In the genomic region with DNA sequence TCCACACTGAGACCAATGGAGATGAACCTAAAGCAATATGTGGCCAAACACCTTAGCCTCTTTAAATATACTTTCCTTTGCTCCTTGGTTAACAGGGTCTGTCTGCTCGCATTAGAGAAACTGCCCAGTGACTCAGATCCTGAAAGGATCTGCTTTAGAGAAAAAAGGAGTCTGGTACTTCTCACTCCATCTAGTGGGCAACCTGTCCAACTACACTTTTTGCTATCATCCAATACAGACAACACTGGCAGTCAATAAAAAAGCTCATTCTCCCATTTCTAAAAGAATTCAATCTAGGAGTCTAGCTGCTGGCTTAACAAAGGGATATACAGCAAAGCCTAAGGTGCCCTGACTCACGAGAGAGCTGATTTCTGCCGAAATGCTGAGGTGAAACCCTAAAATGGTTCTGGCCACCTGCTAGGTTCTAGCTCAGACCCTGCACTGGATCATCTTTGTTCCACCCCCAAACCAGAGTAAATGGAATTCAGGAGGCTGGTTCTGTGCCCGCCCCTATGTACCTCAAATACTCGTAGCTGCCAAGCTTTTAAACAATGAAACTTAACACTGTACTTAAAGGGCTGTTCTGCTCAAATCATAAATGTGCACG, we compare ENCODE assay signal across 9 cellular contexts. TPM values are rescaled to one million over a fixed set of nuclear protein-coding genes. Genes with fewer than 3 reads are reported as not detected.
A peak's percentile ranks its signal among the peaks of the same experiment; 100 is the strongest.
DNase-seq lines count a peak whose midpoint lies in the region; ATAC-seq and TF ChIP-seq lines count a peak whose summit lies in the region.
"Had no signal": no experiment of that assay in that cellular context is flagged by ENCODE, and none has a peak within 500 bp of the region (broad histone marks: within the 10 kb centered on the region; RNA-seq: fewer than 3 reads in every experiment).

No MANE protein-coding gene starts in this region.

- H3K4me1 ChIP-seq in adrenal gland (replicated peaks in 1 of 2) (peaks cover 3 to 7% of the 10 kb centered on the region in 2 donors), gastrocnemius medialis (peaks cover 5 to 23% of the 10 kb centered on the region in 2 donors)

- no peak overlapping the region for H3K27ac ChIP-seq in CD4-positive, alpha-beta T cell (ENCODE audit: low read depth, low read length)
- H3K27ac ChIP-seq in adrenal gland (no peak overlapping the region), gastrocnemius medialis (peak overlapping the region in 1 of 4 donors; percentile 16)

- WGBS in adrenal gland, 4 donors = 27 to 35% (median 29%) methylated on average over 6 of the region's 6 CpGs

- peaks cover 32% of the 10 kb centered on the region for H3K36me3 Mint-ChIP-seq in CD4-positive, alpha-beta T cell (ENCODE audit: low read depth)

- H3K4me3 Mint-ChIP-seq in CD4-positive, alpha-beta T cell = peak overlapping the region; percentile 55
- H3K4me3 Mint-ChIP-seq: T-helper 1 cell treated with Interleukin-12 subunit alpha and Interleukin-12 subunit beta and Interleukin-4 antibody, amounts not matched to agents 30 μg/mL and 1 μg/mL, for 36 hours had no signal

- DNase-seq in CD4-positive, alpha-beta T cell = no peak
- peak; percentile 25 for DNase-seq in NCI-H345 (lab: John Stamatoyannopoulos, UW)
- peak in 4 of 7 donors; percentile 29 to 51 (median 40) for DNase-seq in adrenal gland
- DNase-seq in left ventricle myocardium superior = no peak
- no peak for DNase-seq in gastrocnemius medialis

- H3K9me3 Mint-ChIP-seq in CD4-positive, alpha-beta T cell = no peaks in the 10 kb centered on the region
- H3K9me3 Mint-ChIP-seq: T-helper 1 cell treated with Interleukin-12 subunit alpha and Interleukin-12 subunit beta and Interleukin-4 antibody, amounts not matched to agents 30 μg/mL and 1 μg/mL, for 36 hours had no signal

- peak; percentile 35 for ATAC-seq in CD4-positive, alpha-beta T cell (ENCODE audit: poor library complexity)
- ATAC-seq in GM18502 (IDR thresholded peaks at IDR 0.05; ENCODE audit: poor library complexity, unreplicated experiment) (peak; percentile 58), left ventricle myocardium superior (peak; percentile 56), gastrocnemius medialis (peak; percentile 35 to 39), GM21367 (IDR thresholded peaks at IDR 0.05; ENCODE audit: unreplicated experiment) (no peak), GM18505 (IDR thresholded peaks at IDR 0.05; ENCODE audit: unreplicated experiment) (no peak)

- no peaks in the 10 kb centered on the region for H3K9me3 ChIP-seq in CD4-positive, alpha-beta T cell (ENCODE audit: control insufficient read depth, low read length)
- H3K9me3 ChIP-seq in adrenal gland (replicated peaks in 1 of 3) (no peaks in the 10 kb centered on the region), gastrocnemius medialis (no peaks in the 10 kb centered on the region)

- H3K27me3 ChIP-seq in CD4-positive, alpha-beta T cell (ENCODE audit: control insufficient read depth, insufficient read depth, low read length) = no peaks in the 10 kb centered on the region
- H3K27me3 ChIP-seq in adrenal gland (no peaks in the 10 kb centered on the region), gastrocnemius medialis (no peaks in the 10 kb centered on the region)

- in situ Hi-C loops in gastrocnemius medialis (cut with MboI; ENCODE audit: low sequenced_read_pairs in 4 of 4) = loop anchor here in 2 of 4 donors (5.0 to 25.0 kb wide), 2 partner anchors 62 to 543 kb away; no protein-coding TSS in a partner anchor

- peaks cover 36% of the 10 kb centered on the region for H3K4me1 Mint-ChIP-seq in CD4-positive, alpha-beta T cell (ENCODE audit: low read depth)

- TF ChIP-seq CTCF in CD4-positive, alpha-beta T cell (IDR thresholded peaks at IDR 0.05) = peak; percentile 87
- peak; percentile 65 to 84 (median 79) for TF ChIP-seq CTCF in adrenal gland (IDR thresholded peaks at IDR 0.05)
- TF ChIP-seq CTCF in gastrocnemius medialis (IDR thresholded peaks at IDR 0.05 in 4 of 5, conservative IDR thresholded peaks at IDR 0.05 in 1 of 5) = peak; percentile 51 to 76 (median 63)

- POLR2A ChIA-PET in CD4-positive, alpha-beta T cell (lab: Charles Lee) = interaction anchor here (0.6 to 8.6 kb wide), 22 partner anchors 12 to 79 kb away, joined by 3 to 120 read pairs (median 4); partner anchors contain the start of genes ABCF1, GNL1 and PRR3

- H3K27ac Mint-ChIP-seq in CD4-positive, alpha-beta T cell = peak overlapping the region; percentile 91
- H3K27ac Mint-ChIP-seq: T-helper 1 cell treated with Interleukin-12 subunit alpha and Interleukin-12 subunit beta and Interleukin-4 antibody, amounts not matched to agents 30 μg/mL and 1 μg/mL, for 36 hours had no signal

- no peaks in the 10 kb centered on the region for H3K27me3 Mint-ChIP-seq in CD4-positive, alpha-beta T cell

- intact Hi-C loops in CD4-positive, alpha-beta T cell (cut with DNase I, micrococcal nuclease) = loop anchor here (1.0 to 5.0 kb wide), 5 partner anchors 27 to 187 kb away; partner anchors contain the start of genes ABCF1 (in 1 of the 2), DHX16 (in 1 of the 2) and TUBB (in 1 of the 2)
- intact Hi-C loops in adrenal gland (cut with DNase I) = loop anchor here in 1 of 2 donors (5.0 kb wide), 2 partner anchors 43 to 62 kb away; no protein-coding TSS in a partner anchor
- intact Hi-C loops in left ventricle myocardium superior (cut with micrococcal nuclease) = loop anchor here (5.0 kb wide), 1 partner anchor 62 kb away; no protein-coding TSS in a partner anchor
- intact Hi-C loops in gastrocnemius medialis (cut with DNase I; ENCODE audit: low total_unique reads) = loop anchor here (5.0 kb wide), 4 partner anchors 57 to 543 kb away; partner anchors contain the start of genes DHX16 and HLA-E

- no peak for TF ChIP-seq POLR2A in adrenal gland (IDR thresholded peaks at IDR 0.05)
- no peak for TF ChIP-seq POLR2A in gastrocnemius medialis (IDR thresholded peaks at IDR 0.05)
- TF ChIP-seq POLR2A in GM18505 (IDR thresholded peaks at IDR 0.05; ENCODE audit: borderline replicate concordance, extremely low read depth, insufficient read depth, insufficient read length) = no peak

- CTCF ChIA-PET in CD4-positive, alpha-beta T cell (lab: Charles Lee) = interaction anchor here (0.6 to 7.3 kb wide), 33 partner anchors 9 to 614 kb away, joined by 3 to 144 read pairs (median 5); partner anchors contain the start of genes ABCF1, DHX16, GNL1 and PRR3

- no peak overlapping the region for H3K4me3 ChIP-seq in adrenal gland
- H3K4me3 ChIP-seq in gastrocnemius medialis = no peak overlapping the region

- H3K36me3 ChIP-seq in adrenal gland (replicated peaks in 1 of 2) (peaks cover 0 to 35% of the 10 kb centered on the region in 2 donors), gastrocnemius medialis (peaks cover 0 to 9% of the 10 kb centered on the region in 2 donors)

RNA-seq across cellular contexts. Expression of gene GNL1, which starts 11.5 kb away (rescaled TPM):
- total RNA-seq in CD4-positive, alpha-beta T cell = 100 to 1,000 TPM; 145 to 151 TPM
- total RNA-seq in adrenal gland = 10 to 100 TPM; 27.4 to 75.6 (median 57.7) TPM
- 10 to 100 TPM; 33.2 to 86.7 (median 72.5) TPM for polyA plus RNA-seq in adrenal gland
- total RNA-seq in left ventricle myocardium superior = 18.4 TPM
- total RNA-seq in gastrocnemius medialis = 10 to 100 TPM; 13.2 to 16.0 (median 14.9) TPM

RNA-seq across cellular contexts. Expression of gene PRR3, which starts 12.3 kb away (rescaled TPM):
- total RNA-seq in CD4-positive, alpha-beta T cell = 10 to 100 TPM; 10.3 to 13.2 TPM
- total RNA-seq in adrenal gland (10 to 100 TPM in 4 of 8 donors, 1 to 10 TPM in 4; 1.8 to 14.7 (median 9.7) TPM), left ventricle myocardium superior (2.9 TPM), gastrocnemius medialis (1 to 10 TPM in 3 of 4 donors, under 1 TPM in 1; 0.75 to 1.6 (median 1.3) TPM)
- 10 to 100 TPM; 20.3 to 25.5 (median 22.8) TPM for polyA plus RNA-seq in adrenal gland

RNA-seq across cellular contexts. Expression of gene ABCF1, which starts 26.5 kb away (rescaled TPM):
- total RNA-seq in CD4-positive, alpha-beta T cell = 10 to 100 TPM; 86.1 to 88.0 TPM
- total RNA-seq in adrenal gland (10 to 100 TPM; 24.6 to 53.1 (median 36.2) TPM), left ventricle myocardium superior (37.8 TPM), gastrocnemius medialis (100 to 1,000 TPM in 3 of 4 donors, 10 to 100 TPM in 1; 55.8 to 122 (median 111) TPM)
- polyA plus RNA-seq in adrenal gland = 10 to 100 TPM; 18.7 to 75.2 (median 41.3) TPM

RNA-seq across cellular contexts. Expression of gene HLA-E, which starts 55.5 kb away (rescaled TPM):
- 1,000 to 10,000 TPM; 1,136 to 1,173 TPM for total RNA-seq in CD4-positive, alpha-beta T cell
- total RNA-seq in adrenal gland (100 to 1,000 TPM; 289 to 667 (median 377) TPM), left ventricle myocardium superior (155 TPM), gastrocnemius medialis (100 to 1,000 TPM; 135 to 248 (median 157) TPM)
- polyA plus RNA-seq in adrenal gland = 100 to 1,000 TPM; 126 to 285 (median 261) TPM

Comparison
In these comparisons a context has a peak if more than half of its experiments do, and no peak if none do; other contexts are left out.
1. ATAC-seq: peak in CD4-positive, alpha-beta T cell (single experiment), GM18502 (single experiment), left ventricle myocardium superior (single experiment) and gastrocnemius medialis (2 of 2); none in GM21367 (single experiment) and GM18505 (single experiment).
2. DNase-seq: peak in NCI-H345 (single experiment) and adrenal gland (4 of 7); none in CD4-positive, alpha-beta T cell (0 of 10), left ventricle myocardium superior (single experiment) and gastrocnemius medialis (0 of 2).
3. Peak in every context shown above with its lines, with median percentiles within 50 percentile points of each other: CTCF ChIP-seq.